ENCODE assay signal across 8 cellular contexts in genomic region chr12:124852329-124852831, GRCh38. TPM values are rescaled to one million over a fixed set of nuclear protein-coding genes. Genes with fewer than 3 reads are reported as not detected.
DNase-seq lines count a peak whose midpoint lies in the region; ATAC-seq and TF ChIP-seq lines count a peak whose summit lies in the region.

No MANE protein-coding gene starts in this region.

- DNase-seq in NB4 (ENCODE audit: low read depth) (peak; percentile 92), choroid plexus epithelial cell (ENCODE audit: low read depth) (peak; percentile 72), lung (ENCODE audit: low spot score) (peak; percentile 59), testis (peak; percentile 64)

- no peaks in the 10 kb centered on the region for H3K27me3 ChIP-seq in lung (ENCODE audit: control insufficient read depth, insufficient read depth)
- H3K27me3 ChIP-seq in testis = no peaks in the 10 kb centered on the region

- ATAC-seq in lung (ENCODE audit: insufficient read depth, low FRiP score) (peak; percentile 51), GM21619 (IDR thresholded peaks at IDR 0.05; ENCODE audit: unreplicated experiment) (no peak), HG02678 (IDR thresholded peaks at IDR 0.05; ENCODE audit: unreplicated experiment) (no peak), GM21576 (IDR thresholded peaks at IDR 0.05; ENCODE audit: unreplicated experiment) (no peak), HG02840 (IDR thresholded peaks at IDR 0.05; ENCODE audit: low FRiP score, unreplicated experiment) (no peak)

- H3K4me1 ChIP-seq in lung (ENCODE audit: control insufficient read depth in 2 of 2, insufficient read depth in 2 of 2, low read length in 2 of 2) (peaks cover 10 to 33% of the 10 kb centered on the region in 2 donors), testis (peaks cover 59% of the 10 kb centered on the region)

- H3K4me3 ChIP-seq in NB4 (ENCODE audit: low read depth, low read length) = peak overlapping the region; percentile 22
- H3K4me3 ChIP-seq in choroid plexus epithelial cell (ENCODE audit: low read depth, low read length) = no peak overlapping the region
- H3K4me3 ChIP-seq in lung = no peak overlapping the region
- H3K4me3 ChIP-seq in testis = no peak overlapping the region

- H3K27ac ChIP-seq in lung (ENCODE audit: low read depth in 1 of 2, low read length in 1 of 2) = peak overlapping the region in 1 of 2 donors; percentile 37
- peak overlapping the region; percentile 11 to 56 for H3K27ac ChIP-seq in testis

- H3K36me3 ChIP-seq in lung (ENCODE audit: control insufficient read depth in 2 of 2, insufficient read depth in 2 of 2, low read length in 2 of 2) (no peaks in the 10 kb centered on the region), testis (ENCODE audit: low read depth, missing control alignments) (no peaks in the 10 kb centered on the region)

- TF ChIP-seq CTCF in NB4 (IDR thresholded peaks at IDR 0.05; ENCODE audit: low read depth, low read length) (no peak), choroid plexus epithelial cell (conservative IDR thresholded peaks at IDR 0.05; ENCODE audit: low read depth, low read length) (no peak), lung (IDR thresholded peaks at IDR 0.05; ENCODE audit: control extremely low read depth, extremely low read depth) (no peak), testis (IDR thresholded peaks at IDR 0.05) (no peak)

- no peaks in the 10 kb centered on the region for H3K9me3 ChIP-seq in lung (ENCODE audit: control insufficient read depth in 2 of 2, insufficient read depth in 1 of 2, low read length in 1 of 2)
- H3K9me3 ChIP-seq in testis = no peaks in the 10 kb centered on the region

- intact Hi-C loops in testis (cut with DNase I; ENCODE audit: low total_unique reads) = no loop called here

- TF ChIP-seq POLR2A in NB4 (IDR thresholded peaks at IDR 0.05; ENCODE audit: extremely low read depth, insufficient read length) = no peak
- no peak for TF ChIP-seq POLR2A in testis (IDR thresholded peaks at IDR 0.05)

- 20 to 43% methylated on average over 13 of the region's 13 CpGs for WGBS in lung, 2 donors
- WGBS in testis, 2 donors = 54 to 84% methylated on average over 6 to 13 of the region's 13 CpGs

RNA-seq across cellular contexts. Expression of gene SCARB1, which starts 11.3 kb away (rescaled TPM):
- 10 to 100 TPM; 28.0 to 31.3 TPM for total RNA-seq in lung
- 10 to 100 TPM; 11.9 to 29.7 TPM for polyA plus RNA-seq in lung
- 10 to 100 TPM; 46.9 to 73.6 TPM for total RNA-seq in testis
- 116 TPM for polyA plus RNA-seq in testis (ENCODE audit: insufficient read depth, low read depth, low replicate concordance)
